1 cellular context compared by ENCODE assay signal in the genomic region with DNA sequence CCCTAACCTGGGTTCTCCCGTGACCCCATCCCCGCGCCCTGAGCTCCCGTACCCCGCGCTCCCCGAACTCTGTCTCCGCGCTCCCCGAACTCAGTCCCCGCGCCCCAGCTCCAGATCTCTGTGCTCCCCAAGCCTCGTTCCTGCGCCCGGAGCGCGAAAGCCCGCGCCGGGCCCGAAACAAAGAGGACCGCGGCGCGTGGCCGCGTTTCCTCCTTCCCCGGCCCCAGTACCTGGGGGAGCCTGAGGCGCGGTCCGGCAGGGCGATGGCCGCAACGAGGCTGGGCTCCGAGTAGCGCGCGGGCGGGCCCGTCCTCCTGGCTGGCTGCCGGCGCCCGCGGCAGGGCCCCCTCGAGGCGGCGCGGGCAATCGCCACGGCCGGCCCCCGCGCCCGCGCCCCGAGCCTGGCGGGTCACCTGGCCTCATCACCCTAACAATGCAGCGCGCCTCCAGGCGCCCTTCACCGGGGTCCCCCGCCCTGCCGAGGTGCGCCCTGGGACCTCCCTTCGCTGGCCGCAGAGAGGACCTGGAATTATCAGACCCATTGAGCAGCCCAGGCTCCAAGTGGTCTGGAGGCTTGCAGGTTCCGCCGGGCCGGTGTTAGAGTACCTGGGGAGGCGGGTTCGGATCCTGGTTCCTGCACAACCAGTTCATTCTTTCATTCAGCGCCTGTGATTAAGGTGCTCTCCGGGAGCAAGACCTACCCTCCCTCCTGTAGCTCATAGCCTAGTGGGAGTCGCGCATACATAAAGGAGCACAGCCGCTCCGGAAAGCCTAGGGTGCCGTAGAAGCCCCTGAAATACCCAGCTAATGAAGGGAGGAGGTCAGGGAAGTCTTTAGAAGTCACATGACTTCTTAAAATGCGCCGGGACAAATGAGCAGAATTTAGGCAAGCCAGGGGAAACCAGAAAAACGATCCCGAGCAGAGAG.
TF ChIP-seq lines count a peak whose summit lies in the region.

Gene TNS3 (minus strand): TSS at position 291 of the 927 bp plus-strand sequence. CDS start 142,475 bp downstream, outside the sequence.

TF ChIP-seq in HepG2, 621 proteins besides CTCF, POLR2A, EP300 and RAD21 (continued from another document and continues in another):
- TF ChIP-seq, protein P1, sequence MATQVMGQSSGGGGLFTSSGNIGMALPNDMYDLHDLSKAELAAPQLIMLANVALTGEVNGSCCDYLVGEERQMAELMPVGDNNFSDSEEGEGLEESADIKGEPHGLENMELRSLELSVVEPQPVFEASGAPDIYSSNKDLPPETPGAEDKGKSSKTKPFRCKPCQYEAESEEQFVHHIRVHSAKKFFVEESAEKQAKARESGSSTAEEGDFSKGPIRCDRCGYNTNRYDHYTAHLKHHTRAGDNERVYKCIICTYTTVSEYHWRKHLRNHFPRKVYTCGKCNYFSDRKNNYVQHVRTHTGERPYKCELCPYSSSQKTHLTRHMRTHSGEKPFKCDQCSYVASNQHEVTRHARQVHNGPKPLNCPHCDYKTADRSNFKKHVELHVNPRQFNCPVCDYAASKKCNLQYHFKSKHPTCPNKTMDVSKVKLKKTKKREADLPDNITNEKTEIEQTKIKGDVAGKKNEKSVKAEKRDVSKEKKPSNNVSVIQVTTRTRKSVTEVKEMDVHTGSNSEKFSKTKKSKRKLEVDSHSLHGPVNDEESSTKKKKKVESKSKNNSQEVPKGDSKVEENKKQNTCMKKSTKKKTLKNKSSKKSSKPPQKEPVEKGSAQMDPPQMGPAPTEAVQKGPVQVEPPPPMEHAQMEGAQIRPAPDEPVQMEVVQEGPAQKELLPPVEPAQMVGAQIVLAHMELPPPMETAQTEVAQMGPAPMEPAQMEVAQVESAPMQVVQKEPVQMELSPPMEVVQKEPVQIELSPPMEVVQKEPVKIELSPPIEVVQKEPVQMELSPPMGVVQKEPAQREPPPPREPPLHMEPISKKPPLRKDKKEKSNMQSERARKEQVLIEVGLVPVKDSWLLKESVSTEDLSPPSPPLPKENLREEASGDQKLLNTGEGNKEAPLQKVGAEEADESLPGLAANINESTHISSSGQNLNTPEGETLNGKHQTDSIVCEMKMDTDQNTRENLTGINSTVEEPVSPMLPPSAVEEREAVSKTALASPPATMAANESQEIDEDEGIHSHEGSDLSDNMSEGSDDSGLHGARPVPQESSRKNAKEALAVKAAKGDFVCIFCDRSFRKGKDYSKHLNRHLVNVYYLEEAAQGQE (IDR thresholded peaks at IDR 0.05; ENCODE audit: borderline replicate concordance in 1 of 2, low read depth in 1 of 2, low read length in 2 of 2) = no peak
- TF ChIP-seq MAFF (IDR thresholded peaks at IDR 0.05; ENCODE audit: low read depth, low read length) (no peak), ZNF367 (CRISPR knock-in tag; IDR thresholded peaks at IDR 0.05; ENCODE audit: borderline replicate concordance) (no peak; the same call in 1 of the 2 replicates), ZNF740 (CRISPR knock-in tag; IDR thresholded peaks at IDR 0.05) (no peak), ZNF841 (CRISPR knock-in tag; IDR thresholded peaks at IDR 0.05; ENCODE audit: borderline replicate concordance) (no peak), KAT2B (IDR thresholded peaks at IDR 0.05; ENCODE audit: borderline replicate concordance, low read depth, low read length) (no peak), JUND (CRISPR knock-in tag; IDR thresholded peaks at IDR 0.05) (no peak), EHMT2 (IDR thresholded peaks at IDR 0.05; ENCODE audit: borderline replicate concordance, low read depth, low read length) (no peak), SKI (IDR thresholded peaks at IDR 0.05; ENCODE audit: partially characterized antibody) (no peak), NR2F2 (IDR thresholded peaks at IDR 0.05; ENCODE audit: borderline replicate concordance, low read depth) (peak; percentile 15; the same call in 1 of the 2 replicates), NFKB2 (CRISPR knock-in tag; IDR thresholded peaks at IDR 0.05; ENCODE audit: borderline replicate concordance) (peak; percentile 72; the same call in 1 of the 2 replicates), MIER3 (CRISPR knock-in tag; IDR thresholded peaks at IDR 0.05; ENCODE audit: borderline replicate concordance) (no peak), ZNF143 (CRISPR knock-in tag; IDR thresholded peaks at IDR 0.05) (no peak), CREM (IDR thresholded peaks at IDR 0.05) (no peak), CREM (CRISPR knock-in tag; IDR thresholded peaks at IDR 0.05) (no peak), EZH2 (conservative IDR thresholded peaks at IDR 0.05; ENCODE audit: low read depth, low read length) (no peak), SMARCE1 (IDR thresholded peaks at IDR 0.05; ENCODE audit: borderline replicate concordance) (no peak), PHF5A (CRISPR knock-in tag; IDR thresholded peaks at IDR 0.05; ENCODE audit: low read depth, unreplicated experiment) (no peak), ZNF20 (CRISPR knock-in tag; IDR thresholded peaks at IDR 0.05) (no peak), ZNF800 (CRISPR knock-in tag; IDR thresholded peaks at IDR 0.05) (peak; percentile 69; the same call in 1 of the 2 replicates), PHB2 (IDR thresholded peaks at IDR 0.05; ENCODE audit: partially characterized antibody) (no peak), HOXA5 (CRISPR knock-in tag; IDR thresholded peaks at IDR 0.05) (peak; percentile 61; the same call in 1 of the 2 replicates), ZNF850 (CRISPR knock-in tag; conservative IDR thresholded peaks at IDR 0.05) (no peak), ZNF674 (CRISPR knock-in tag; IDR thresholded peaks at IDR 0.05; ENCODE audit: low read depth) (no peak), JUN (CRISPR knock-in tag; IDR thresholded peaks at IDR 0.05) (no peak), POLR2G (IDR thresholded peaks at IDR 0.05; ENCODE audit: low read depth, low read length) (peak; percentile 70), SIN3A (IDR thresholded peaks at IDR 0.05; ENCODE audit: borderline replicate concordance, low read depth, low read length) (0 out of 2 replicates have a peak, but pooled peaks have one; percentile 29), ZNF180 (CRISPR knock-in tag; IDR thresholded peaks at IDR 0.05; ENCODE audit: borderline replicate concordance, low read depth) (no peak), AHDC1 (CRISPR knock-in tag; IDR thresholded peaks at IDR 0.05; ENCODE audit: borderline replicate concordance) (no peak), JUNB (CRISPR knock-in tag; IDR thresholded peaks at IDR 0.05; ENCODE audit: borderline replicate concordance) (no peak), ZNF350 (CRISPR knock-in tag; IDR thresholded peaks at IDR 0.05; ENCODE audit: borderline replicate concordance, low read depth) (no peak), RELA (CRISPR knock-in tag; IDR thresholded peaks at IDR 0.05) (no peak), ZNF83 (CRISPR knock-in tag; IDR thresholded peaks at IDR 0.05; ENCODE audit: borderline replicate concordance) (no peak)
- TF ChIP-seq, protein P2, sequence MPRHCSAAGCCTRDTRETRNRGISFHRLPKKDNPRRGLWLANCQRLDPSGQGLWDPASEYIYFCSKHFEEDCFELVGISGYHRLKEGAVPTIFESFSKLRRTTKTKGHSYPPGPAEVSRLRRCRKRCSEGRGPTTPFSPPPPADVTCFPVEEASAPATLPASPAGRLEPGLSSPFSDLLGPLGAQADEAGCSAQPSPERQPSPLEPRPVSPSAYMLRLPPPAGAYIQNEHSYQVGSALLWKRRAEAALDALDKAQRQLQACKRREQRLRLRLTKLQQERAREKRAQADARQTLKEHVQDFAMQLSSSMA (CRISPR knock-in tag; IDR thresholded peaks at IDR 0.05) = no peak
- TF ChIP-seq, protein P3, sequence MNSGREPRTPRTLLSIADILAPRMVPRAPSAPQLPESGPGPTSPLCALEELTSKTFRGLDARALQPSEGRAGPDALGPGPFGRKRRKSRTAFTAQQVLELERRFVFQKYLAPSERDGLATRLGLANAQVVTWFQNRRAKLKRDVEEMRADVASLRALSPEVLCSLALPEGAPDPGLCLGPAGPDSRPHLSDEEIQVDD (CRISPR knock-in tag; IDR thresholded peaks at IDR 0.05; ENCODE audit: borderline replicate concordance) = no peak
- TF ChIP-seq, protein P4, sequence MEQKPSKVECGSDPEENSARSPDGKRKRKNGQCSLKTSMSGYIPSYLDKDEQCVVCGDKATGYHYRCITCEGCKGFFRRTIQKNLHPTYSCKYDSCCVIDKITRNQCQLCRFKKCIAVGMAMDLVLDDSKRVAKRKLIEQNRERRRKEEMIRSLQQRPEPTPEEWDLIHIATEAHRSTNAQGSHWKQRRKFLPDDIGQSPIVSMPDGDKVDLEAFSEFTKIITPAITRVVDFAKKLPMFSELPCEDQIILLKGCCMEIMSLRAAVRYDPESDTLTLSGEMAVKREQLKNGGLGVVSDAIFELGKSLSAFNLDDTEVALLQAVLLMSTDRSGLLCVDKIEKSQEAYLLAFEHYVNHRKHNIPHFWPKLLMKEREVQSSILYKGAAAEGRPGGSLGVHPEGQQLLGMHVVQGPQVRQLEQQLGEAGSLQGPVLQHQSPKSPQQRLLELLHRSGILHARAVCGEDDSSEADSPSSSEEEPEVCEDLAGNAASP (CRISPR knock-in tag; IDR thresholded peaks at IDR 0.05; ENCODE audit: borderline replicate concordance) = no peak
